Comparison of ENCODE assay signal across 7 cellular contexts in genomic region chr2:66574701-66575624, GRCh38.
DNase-seq lines count a peak whose midpoint lies in the region; ATAC-seq and TF ChIP-seq lines count a peak whose summit lies in the region.

No MANE protein-coding gene starts in this region.

- peaks cover 1% of the 10 kb centered on the region for H3K4me1 Mint-ChIP-seq in activated naive CD8-positive, alpha-beta T cell treated with anti-CD3 and anti-CD28 coated beads, Interleukin-2, amount 10 ng/mL, durations not matched to agents 7 days and 5 days

- intact Hi-C loops in Right ventricle myocardium superior (cut with DNase I): loop anchor here (5.0 kb wide), 1 partner anchor 143 kb away; no protein-coding TSS in a partner anchor

- POLR2A ChIA-PET in activated naive CD8-positive, alpha-beta T cell treated with anti-CD3 and anti-CD28 coated beads, Interleukin-2, amount 10 ng/mL, durations not matched to agents 7 days and 5 days (lab: Charles Lee): no interaction called here

- H3K27me3 Mint-ChIP-seq in activated naive CD8-positive, alpha-beta T cell treated with anti-CD3 and anti-CD28 coated beads, Interleukin-2, amount 10 ng/mL, durations not matched to agents 7 days and 5 days: peaks cover 55% of the 10 kb centered on the region

- peak overlapping the region; percentile 32 for H3K4me3 Mint-ChIP-seq in activated naive CD8-positive, alpha-beta T cell treated with anti-CD3 and anti-CD28 coated beads, Interleukin-2, amount 10 ng/mL, durations not matched to agents 7 days and 5 days

- no peak for ATAC-seq in activated naive CD8-positive, alpha-beta T cell treated with anti-CD3 and anti-CD28 coated beads, Interleukin-2, amount 10 ng/mL, durations not matched to agents 7 days and 5 days (ENCODE audit: low read depth)
- peak; percentile 82 for ATAC-seq in Right ventricle myocardium superior (ENCODE audit: poor library complexity)
- no peak for ATAC-seq in GM18498 (IDR thresholded peaks at IDR 0.05; ENCODE audit: unreplicated experiment)

- peak; percentile 20 for TF ChIP-seq CTCF in GM10266 (IDR thresholded peaks at IDR 0.05; ENCODE audit: control insufficient read depth, insufficient read depth, low read depth, missing control alignments)

- H3K36me3 Mint-ChIP-seq in activated naive CD8-positive, alpha-beta T cell treated with anti-CD3 and anti-CD28 coated beads, Interleukin-2, amount 10 ng/mL, durations not matched to agents 7 days and 5 days: no peaks in the 10 kb centered on the region

- DNase-seq in GM10266 (ENCODE audit: extremely low spot score) (peak; percentile 36), NCI-H2029 (lab: John Stamatoyannopoulos, UW) (peak; percentile 60), Right ventricle myocardium superior (peak; percentile 60), occipital lobe (lab: John Stamatoyannopoulos, UW) (peak; percentile 9), SKM-1 (lab: John Stamatoyannopoulos, UW; ENCODE audit: unreplicated experiment) (no peak)
- no peak for DNase-seq in activated naive CD8-positive, alpha-beta T cell treated with anti-CD3 and anti-CD28 coated beads, Interleukin-2, amount 10 ng/mL, durations not matched to agents 7 days and 5 days

- no peak overlapping the region for H3K27ac Mint-ChIP-seq in activated naive CD8-positive, alpha-beta T cell treated with anti-CD3 and anti-CD28 coated beads, Interleukin-2, amount 10 ng/mL, durations not matched to agents 7 days and 5 days

- no peaks in the 10 kb centered on the region for H3K9me3 Mint-ChIP-seq in activated naive CD8-positive, alpha-beta T cell treated with anti-CD3 and anti-CD28 coated beads, Interleukin-2, amount 10 ng/mL, durations not matched to agents 7 days and 5 days

Comparison
In these comparisons a context has a peak if more than half of its experiments do, and no peak if none do; other contexts are left out.
1. DNase-seq: peak in GM10266 (single experiment), NCI-H2029 (single experiment), Right ventricle myocardium superior (single experiment) and occipital lobe (single experiment); none in activated naive CD8-positive, alpha-beta T cell treated with anti-CD3 and anti-CD28 coated beads, Interleukin-2, amount 10 ng/mL, durations not matched to agents 7 days and 5 days (single experiment) and SKM-1 (single experiment).